ENCODE assay signal across 1 cellular context in the genomic region with DNA sequence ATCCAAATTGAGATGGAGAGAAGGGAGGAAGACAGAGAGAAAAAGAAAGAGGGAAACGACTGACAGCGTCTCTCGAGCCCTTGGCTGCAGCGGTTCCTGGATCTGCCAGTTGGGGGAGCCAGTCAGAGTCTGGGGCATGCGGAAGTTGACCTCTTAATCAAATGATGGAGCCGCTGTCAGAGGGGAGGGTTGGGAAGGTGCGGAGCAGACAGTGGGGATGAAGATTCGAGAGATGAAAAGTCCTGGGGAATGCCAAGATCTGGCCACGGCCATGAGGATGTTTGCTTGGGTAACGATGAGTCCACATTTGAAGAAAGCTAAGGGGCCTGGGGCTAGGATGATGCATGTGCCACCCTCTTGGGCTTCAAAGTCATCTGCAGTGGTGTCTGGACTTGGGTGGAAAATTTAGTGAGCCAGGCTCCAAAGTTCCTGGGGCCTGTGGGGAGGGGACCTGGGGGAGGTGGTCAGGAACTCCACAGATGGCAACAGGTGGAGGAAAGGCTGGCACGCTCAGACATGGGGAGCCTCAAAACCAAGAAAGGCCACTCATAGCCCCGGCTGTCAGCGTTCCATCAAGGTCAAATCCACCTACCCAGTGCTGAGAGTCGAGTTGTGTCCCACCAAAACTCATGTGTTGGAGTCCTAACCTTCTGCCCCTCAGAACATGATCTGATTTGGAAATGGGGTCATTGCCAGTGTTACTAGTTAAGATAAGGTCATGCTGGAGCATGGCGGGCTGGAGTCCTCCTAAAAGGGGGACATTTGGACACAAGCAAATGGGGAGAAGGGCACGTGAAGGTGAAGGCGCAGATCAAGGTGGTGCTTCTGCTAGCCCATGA.
TF ChIP-seq lines count a peak whose summit lies in the region.

No MANE protein-coding gene starts in this region.

TF ChIP-seq in HCT116, 20 proteins besides CTCF, POLR2A, EP300 and RAD21 (continued from another document):
- TF ChIP-seq REST (IDR thresholded peaks at IDR 0.05; ENCODE audit: low read depth) (no peak), ZNF274 (IDR thresholded peaks at IDR 0.05; ENCODE audit: low read depth, low read length) (no peak)
